Comparison of ENCODE assay signal across 7 cellular contexts in the genomic region with DNA sequence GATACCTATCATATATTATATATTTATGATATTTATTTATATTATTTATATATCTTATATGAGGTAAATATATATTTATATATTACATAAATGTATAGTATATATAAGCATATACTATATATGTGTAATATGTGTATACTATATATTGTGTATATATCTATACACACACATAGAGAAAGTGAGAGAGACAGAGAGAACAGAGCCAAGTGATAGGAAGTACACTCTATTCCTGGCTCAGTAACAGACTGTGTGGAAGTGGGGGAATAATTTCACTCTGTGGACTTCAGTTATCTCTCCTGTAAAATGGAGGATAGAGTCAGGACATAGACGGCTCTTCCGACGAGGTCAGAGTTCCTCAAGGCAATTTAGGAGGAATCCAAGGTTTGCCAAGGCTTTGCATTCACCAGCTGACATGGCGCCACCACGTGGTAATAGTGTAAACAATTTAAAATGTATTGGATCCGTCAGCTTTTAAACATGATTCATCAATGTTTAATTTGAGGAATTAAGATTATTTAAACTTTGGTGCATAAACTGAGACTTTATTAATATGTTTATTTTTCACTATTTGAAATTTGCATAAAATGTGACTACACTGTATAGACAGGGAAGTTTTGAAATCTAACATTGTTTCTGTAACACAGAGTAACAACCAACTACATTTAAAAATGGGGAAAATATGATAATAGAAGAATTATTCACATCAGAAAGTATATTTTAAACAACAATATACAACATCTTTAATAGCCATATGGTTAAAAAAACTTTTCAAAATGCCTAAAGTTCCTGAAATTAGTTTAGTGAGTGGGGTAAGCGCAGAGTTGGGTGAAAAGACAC.
DNase-seq lines count a peak whose midpoint lies in the region; ATAC-seq and TF ChIP-seq lines count a peak whose summit lies in the region.

No MANE protein-coding gene starts in this region.

- H3K4me1 Mint-ChIP-seq in T-cell, result peaks cover 0 to 4% (median 3%) of the 10 kb centered on the region in 3 donors

- no peak overlapping the region for H3K27ac Mint-ChIP-seq in T-cell

- intact Hi-C loops in lower lobe of right lung (cut with DNase I), result no loop called here
- intact Hi-C loops in stomach (cut with DNase I; ENCODE audit: low total_unique reads), result no loop called here

- DNase-seq in ELF-1 (ENCODE audit: low read depth, low spot score) (peak; percentile 51), LoVo (ENCODE audit: low spot score) (peak; percentile 65), T-cell (peak in 26 of 34 experiments; percentile 5 to 49 (median 19)), choroid plexus epithelial cell (ENCODE audit: low read depth) (peak; percentile 73), lower lobe of right lung (peak; percentile 52), stomach (peak; percentile 45)

- H3K4me1 ChIP-seq in lower lobe of right lung, result no peaks in the 10 kb centered on the region
- H3K4me1 ChIP-seq in stomach, result no peaks in the 10 kb centered on the region

- CTCF ChIA-PET in T-cell (lab: Charles Lee), result interaction anchor here (0.6 to 0.9 kb wide), 2 partner anchors 335 to 339 kb away, joined by 6 to 18 read pairs; no protein-coding TSS in a partner anchor

- no peak for TF ChIP-seq POLR2A in stomach (IDR thresholded peaks at IDR 0.05)

- TF ChIP-seq CTCF in choroid plexus epithelial cell (conservative IDR thresholded peaks at IDR 0.05; ENCODE audit: low read depth, low read length) (peak; percentile 59), lower lobe of right lung (IDR thresholded peaks at IDR 0.05) (peak; percentile 44), stomach (IDR thresholded peaks at IDR 0.05) (peak in 3 of 7 experiments; percentile 7 to 24 (median 14))

- POLR2A ChIA-PET in T-cell (lab: Charles Lee), result no interaction called here

- peak overlapping the region; percentile 38 for H3K4me3 ChIP-seq in choroid plexus epithelial cell (ENCODE audit: low read depth, low read length)
- no peak overlapping the region for H3K4me3 ChIP-seq in lower lobe of right lung
- H3K4me3 ChIP-seq in stomach, result no peak overlapping the region

- H3K9me3 Mint-ChIP-seq in T-cell, result no peaks in the 10 kb centered on the region

- no peaks in the 10 kb centered on the region for H3K36me3 Mint-ChIP-seq in T-cell

- H3K27ac ChIP-seq in lower lobe of right lung (no peak overlapping the region), stomach (no peak overlapping the region)

- H3K4me3 Mint-ChIP-seq in T-cell, result no peak overlapping the region

- H3K27me3 ChIP-seq in lower lobe of right lung (ENCODE audit: low read depth) (no peaks in the 10 kb centered on the region), stomach (peaks cover 0 to under 1% (median 0%) of the 10 kb centered on the region in 3 donors)

- ATAC-seq in GM21423 (IDR thresholded peaks at IDR 0.05; ENCODE audit: unreplicated experiment) (peak; percentile 69), T-cell (replicated peaks in 1 of 4) (peak in 2 of 4 experiments; percentile 40 to 53), lower lobe of right lung (peak; percentile 56 to 70)

- 14 to 16% (median 15%) methylated on average over 7 of the region's 7 CpGs for WGBS in stomach, 5 donors

- H3K9me3 ChIP-seq in lower lobe of right lung, result no peaks in the 10 kb centered on the region
- H3K9me3 ChIP-seq in stomach, result no peaks in the 10 kb centered on the region

- TF ChIP-seq EP300 in stomach (IDR thresholded peaks at IDR 0.05), result no peak

- no peaks in the 10 kb centered on the region for H3K36me3 ChIP-seq in lower lobe of right lung
- no peaks in the 10 kb centered on the region for H3K36me3 ChIP-seq in stomach

- peaks cover 19 to 25% of the 10 kb centered on the region in 2 donors for H3K27me3 Mint-ChIP-seq in T-cell

Comparison
In these comparisons a context has a peak if more than half of its experiments do, and no peak if none do; other contexts are left out.
1. DNase-seq: peak in every context shown above with its lines; median percentile 73 in choroid plexus epithelial cell; 65 in LoVo; 52 in lower lobe of right lung; 51 in ELF-1; 45 in stomach; 19 in T-cell.